9 cellular contexts compared by ENCODE assay signal in the genomic region with DNA sequence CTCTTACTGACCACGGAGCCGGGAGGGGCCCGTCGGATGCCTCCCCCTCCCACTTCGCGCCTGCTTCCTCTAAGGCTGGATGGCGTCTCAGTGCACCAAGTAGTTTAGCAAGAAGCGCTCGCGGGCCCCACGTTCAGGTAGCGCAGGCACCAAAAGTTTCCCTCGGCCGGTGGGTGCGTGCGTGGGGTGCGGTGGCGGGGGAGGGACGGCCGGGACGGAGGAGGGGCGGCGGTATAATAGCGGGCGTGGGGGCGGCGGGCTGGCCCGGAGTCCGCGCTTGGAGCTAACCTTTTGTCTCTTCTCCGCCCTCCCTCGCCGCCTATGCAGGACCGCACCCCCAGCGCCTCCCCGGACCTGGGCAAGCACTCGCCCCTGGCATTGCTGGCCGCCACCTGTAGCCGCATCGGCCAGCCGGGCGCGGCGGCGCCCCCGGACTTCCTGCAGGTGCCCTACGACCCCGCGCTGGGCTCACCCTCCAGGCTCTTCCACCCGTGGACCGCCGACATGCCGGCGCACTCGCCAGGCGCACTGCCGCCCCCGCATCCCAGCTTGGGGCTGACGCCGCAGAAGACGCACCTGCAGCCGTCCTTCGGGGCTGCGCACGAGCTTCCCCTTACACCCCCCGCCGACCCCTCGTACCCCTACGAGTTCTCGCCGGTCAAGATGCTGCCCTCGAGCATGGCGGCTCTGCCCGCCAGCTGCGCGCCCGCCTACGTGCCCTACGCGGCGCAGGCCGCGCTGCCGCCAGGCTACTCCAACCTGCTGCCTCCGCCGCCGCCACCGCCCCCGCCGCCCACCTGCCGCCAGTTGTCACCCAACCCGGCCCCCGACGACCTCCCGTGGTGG. TPM values are rescaled to one million over a fixed set of nuclear protein-coding genes. Genes with fewer than 3 reads are reported as not detected.
DNase-seq lines count a peak whose midpoint lies in the region; FAIRE-seq and TF ChIP-seq lines count a peak whose summit lies in the region.
"Had no signal": no experiment of that assay in that cellular context is flagged by ENCODE, and none has a peak within 500 bp of the region (broad histone marks: within the 10 kb centered on the region; RNA-seq: fewer than 3 reads in every experiment).

No MANE protein-coding gene starts in this region.

- peaks cover 63% of the 10 kb centered on the region for H3K27me3 Mint-ChIP-seq in astrocyte (ENCODE audit: low read depth, unreplicated experiment)

- peaks cover 2% of the 10 kb centered on the region for H3K36me3 Mint-ChIP-seq in astrocyte (ENCODE audit: low read depth, unreplicated experiment)

- no peaks in the 10 kb centered on the region for H3K36me3 ChIP-seq in left ventricle myocardium inferior
- no peaks in the 10 kb centered on the region for H3K36me3 ChIP-seq in astrocyte (ENCODE audit: insufficient read depth, low read length)
- H3K36me3 ChIP-seq in mesodermal cell (ENCODE audit: control insufficient read depth, insufficient read depth, low read length) = no peaks in the 10 kb centered on the region
- H3K36me3 ChIP-seq in urinary bladder (ENCODE audit: insufficient read depth) = no peaks in the 10 kb centered on the region

- peaks cover 53% of the 10 kb centered on the region for H3K4me1 ChIP-seq in left ventricle myocardium inferior
- peaks cover 12% of the 10 kb centered on the region for H3K4me1 ChIP-seq in astrocyte (ENCODE audit: insufficient read depth, low read length)
- peaks cover 11% of the 10 kb centered on the region for H3K4me1 ChIP-seq in mesodermal cell (ENCODE audit: control insufficient read depth, insufficient read depth, low read length, poor library complexity, severe bottlenecking)
- H3K4me1 ChIP-seq in urinary bladder (ENCODE audit: insufficient read depth) = peaks cover 6% of the 10 kb centered on the region

- H3K9ac ChIP-seq in astrocyte (ENCODE audit: low read length) = no peak overlapping the region

- H3K4me2 ChIP-seq in astrocyte (ENCODE audit: low read length) = peak overlapping the region; percentile 87

- H3K4me3 ChIP-seq in left ventricle myocardium inferior (peak overlapping the region; percentile 70), astrocyte (ENCODE audit: insufficient read depth, low read depth, low read length) (no peak overlapping the region), mesodermal cell (ENCODE audit: extremely low read depth, insufficient read depth, low read length, poor library complexity, severe bottlenecking) (peak overlapping the region; percentile 61), urinary bladder (ENCODE audit: low read depth, low read length) (peak overlapping the region; percentile 50)

- H3K4me1 Mint-ChIP-seq in astrocyte (ENCODE audit: low read depth, unreplicated experiment) = peaks cover 9% of the 10 kb centered on the region

- H3K27ac ChIP-seq in left ventricle myocardium inferior (replicated peaks) (no peak overlapping the region), astrocyte (ENCODE audit: low read depth, low read length) (no peak overlapping the region), mesodermal cell (ENCODE audit: low read depth, low read length, severe bottlenecking) (no peak overlapping the region), urinary bladder (ENCODE audit: low read depth) (no peak overlapping the region)

- H3K9me3 ChIP-seq in left ventricle myocardium inferior (replicated peaks) (no peaks in the 10 kb centered on the region), astrocyte (ENCODE audit: insufficient read depth, low read depth, low read length) (peaks cover 4% of the 10 kb centered on the region), mesodermal cell (ENCODE audit: control insufficient read depth, low read length) (no peaks in the 10 kb centered on the region)

- no peak for DNase-seq in left ventricle myocardium inferior
- no peak for DNase-seq in cardiac septum (ENCODE audit: low spot score)
- no peak for DNase-seq in astrocyte (ENCODE audit: low read depth)
- DNase-seq in NCI-H2196 (lab: John Stamatoyannopoulos, UW; ENCODE audit: unreplicated experiment) = no peak
- DNase-seq in superior temporal gyrus (ENCODE audit: extremely low spot score) = no peak
- DNase-seq in NCI-H524 (lab: John Stamatoyannopoulos, UW) = no peak

- no peak overlapping the region for H3K4me3 Mint-ChIP-seq in astrocyte (ENCODE audit: unreplicated experiment)

- no peak for FAIRE-seq in astrocyte (lab: Jason Lieb, UNC)

- H3K27me3 ChIP-seq in left ventricle myocardium inferior (ENCODE audit: low read depth) = peaks cover 100% of the 10 kb centered on the region
- peaks cover 74% of the 10 kb centered on the region for H3K27me3 ChIP-seq in astrocyte (ENCODE audit: insufficient read depth, low read length)

- H3K9me3 Mint-ChIP-seq in astrocyte (ENCODE audit: unreplicated experiment) = peaks cover 3% of the 10 kb centered on the region

- H4K20me1 ChIP-seq in astrocyte (ENCODE audit: insufficient read depth, low read length) = no peaks in the 10 kb centered on the region

- intact Hi-C loops in left ventricle myocardium inferior (cut with micrococcal nuclease) = no loop called here
- intact Hi-C loops in cardiac septum (cut with DNase I) = loop anchor here (5.0 to 10.0 kb wide), 3 partner anchors 96 to 311 kb away; no protein-coding TSS in a partner anchor

- H2AFZ ChIP-seq in astrocyte (ENCODE audit: low read depth, low read length) = peak overlapping the region; percentile 60

- TF ChIP-seq CTCF in left ventricle myocardium inferior (IDR thresholded peaks at IDR 0.05; ENCODE audit: borderline replicate concordance) (no peak), astrocyte (IDR thresholded peaks at IDR 0.05; ENCODE audit: insufficient read depth, low read depth, low read length) (no peak)

- 1% methylated on average over 36 to 66 of the region's 95 CpGs for WGBS in mesodermal cell (ENCODE audit: insufficient coverage in 2 of 2), 2 experiments
- WGBS in urinary bladder = 3% methylated on average over 95 of the region's 95 CpGs

- no peaks in the 10 kb centered on the region for H3K79me2 ChIP-seq in astrocyte (ENCODE audit: insufficient read depth, low read length)

- no peak overlapping the region for H3K27ac Mint-ChIP-seq in astrocyte (ENCODE audit: unreplicated experiment)

RNA-seq across cellular contexts. Expression of a gene that starts 1.0 kb away (rescaled TPM):
- total RNA-seq in left ventricle myocardium inferior (0.44 TPM), cardiac septum (0.92 TPM), astrocyte (0.11 TPM in 1 of 2 replicates, not detected in the other), urinary bladder (0.42 TPM)
- polyA plus RNA-seq in mesodermal cell (2013, experiment 1 of 2) = 10.0 TPM
- polyA plus RNA-seq in mesodermal cell (2013, experiment 2 of 2) = 6.6 TPM
- polyA plus RNA-seq in urinary bladder = 2.8 TPM

RNA-seq across cellular contexts. Expression of a gene that starts 54.0 kb away (rescaled TPM):
- total RNA-seq in left ventricle myocardium inferior (0.82 TPM), cardiac septum (1.7 TPM), astrocyte (1.7 and 1.9 TPM in 2 replicates), urinary bladder (not detected)
- polyA plus RNA-seq in mesodermal cell (2013, experiment 1 of 2) = 3.1 TPM
- 4.3 TPM for polyA plus RNA-seq in mesodermal cell (2013, experiment 2 of 2)
- 0.77 TPM for polyA plus RNA-seq in urinary bladder
- total RNA-seq: T-helper 2 cell treated with Interferon-gamma antibody and Interleukin-4, amounts not matched to agents 100 ng/mL and 5 ng/mL, for 36 hours had no signal
